ENCODE assay signal across 12 cellular contexts in the genomic region with DNA sequence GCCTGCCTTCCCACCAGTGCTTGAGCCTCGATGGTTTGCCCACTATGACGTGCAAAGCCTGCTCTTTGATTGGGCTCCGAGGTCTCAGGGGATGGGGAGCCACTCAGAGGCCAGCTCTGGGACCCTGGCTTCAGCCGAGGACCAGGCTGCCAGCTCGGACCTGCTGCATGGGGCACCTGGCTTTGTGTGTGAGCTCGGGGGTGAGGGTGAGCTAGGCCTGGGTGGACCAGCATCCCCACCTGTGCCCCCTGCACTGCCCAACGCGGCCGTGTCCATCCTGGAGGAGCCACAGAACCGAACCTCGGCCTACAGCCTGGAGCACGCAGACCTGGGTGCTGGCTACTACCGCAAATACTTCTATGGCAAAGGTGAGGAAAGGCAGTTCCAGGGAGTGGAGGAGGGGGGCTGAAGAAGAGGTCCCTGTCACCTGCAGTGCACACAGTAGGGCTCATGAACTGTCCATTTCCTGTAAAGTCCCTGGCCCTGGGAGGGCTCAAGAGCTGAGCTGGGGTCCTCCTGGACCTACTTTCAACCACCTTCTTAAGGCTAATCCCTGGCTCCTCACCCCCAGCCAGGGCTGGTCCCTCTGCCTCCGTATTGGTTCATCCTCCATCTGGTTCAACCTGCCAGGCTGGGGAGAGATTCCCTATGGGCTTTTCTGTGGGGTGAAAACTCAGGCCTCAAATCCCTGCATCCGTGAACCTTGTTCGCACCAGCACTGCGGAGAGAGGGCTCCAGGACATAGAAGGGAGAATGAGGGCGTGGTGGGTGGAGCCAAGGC. TPM values are rescaled to one million over a fixed set of nuclear protein-coding genes. Genes with fewer than 3 reads are reported as not detected.
DNase-seq lines count a peak whose midpoint lies in the region; ATAC-seq and TF ChIP-seq lines count a peak whose summit lies in the region.
"Had no signal": no experiment of that assay in that cellular context is flagged by ENCODE, and none has a peak within 500 bp of the region (broad histone marks: within the 10 kb centered on the region; RNA-seq: fewer than 3 reads in every experiment).

No MANE protein-coding gene starts in this region.

- 83 to 89% (median 88%) methylated on average over 17 to 18 of the region's 18 CpGs for WGBS in ovary, 3 donors

- DNase-seq in activated naive CD4-positive, alpha-beta T cell treated with anti-CD3 and anti-CD28 coated beads for 36 hours, result no peak
- DNase-seq in activated naive CD4-positive, alpha-beta T cell treated with Interleukin-2 at 50 U/mL for 16 hours, result no peak
- DNase-seq in activated naive CD8-positive, alpha-beta T cell treated with anti-CD3 and anti-CD28 coated beads, Interleukin-2, amount 10 ng/mL, durations not matched to agents 7 days and 5 days, result no peak
- no peak for DNase-seq in lower lobe of right lung
- DNase-seq in tibial artery, result no peak
- DNase-seq in ovary, result no peak
- DNase-seq: amniotic stem cell, foreskin keratinocyte, NCI-H446 treated with DMSO at 0.1 percent for 48 hours had no signal

- TF ChIP-seq CTCF in lower lobe of right lung (IDR thresholded peaks at IDR 0.05) (no peak), tibial artery (IDR thresholded peaks at IDR 0.05) (no peak), ovary (IDR thresholded peaks at IDR 0.05) (no peak)

- intact Hi-C loops in activated naive CD4-positive, alpha-beta T cell treated with anti-CD3 and anti-CD28 coated beads for 36 hours (cut with micrococcal nuclease), result no loop called here
- intact Hi-C loops in lower lobe of right lung (cut with DNase I), result no loop called here
- intact Hi-C loops in tibial artery (cut with DNase I; ENCODE audit: low total_unique reads), result no loop called here
- intact Hi-C loops in ovary (cut with DNase I), result no loop called here

- no peaks in the 10 kb centered on the region for H3K9me3 Mint-ChIP-seq in activated naive CD4-positive, alpha-beta T cell treated with anti-CD3 and anti-CD28 coated beads for 36 hours
- no peaks in the 10 kb centered on the region for H3K9me3 Mint-ChIP-seq in activated naive CD8-positive, alpha-beta T cell treated with anti-CD3 and anti-CD28 coated beads, Interleukin-2, amount 10 ng/mL, durations not matched to agents 7 days and 5 days

- H3K27me3 Mint-ChIP-seq in activated naive CD4-positive, alpha-beta T cell treated with anti-CD3 and anti-CD28 coated beads for 36 hours (ENCODE audit: low read depth), result no peaks in the 10 kb centered on the region
- no peaks in the 10 kb centered on the region for H3K27me3 Mint-ChIP-seq in activated naive CD8-positive, alpha-beta T cell treated with anti-CD3 and anti-CD28 coated beads, Interleukin-2, amount 10 ng/mL, durations not matched to agents 7 days and 5 days

- POLR2A ChIA-PET in activated naive CD8-positive, alpha-beta T cell treated with anti-CD3 and anti-CD28 coated beads, Interleukin-2, amount 10 ng/mL, durations not matched to agents 7 days and 5 days (lab: Charles Lee), result interaction anchor here (9.3 kb wide), 1 partner anchor 11 kb away, joined by 182 read pairs; no protein-coding TSS in a partner anchor

- H3K4me1 ChIP-seq in lower lobe of right lung (peaks cover 63% of the 10 kb centered on the region), tibial artery (peaks cover 0 to 42% (median 27%) of the 10 kb centered on the region in 4 donors), ovary (ENCODE audit: insufficient read depth) (peaks cover 6% of the 10 kb centered on the region)

- CTCF ChIA-PET in activated naive CD4-positive, alpha-beta T cell treated with anti-CD3 and anti-CD28 coated beads for 36 hours (lab: Charles Lee), result interaction anchor here (0.6 kb wide), 1 partner anchor 85 kb away, joined by 3 read pairs; no protein-coding TSS in a partner anchor

- no peak for TF ChIP-seq EP300 in ovary (IDR thresholded peaks at IDR 0.05)

- H3K36me3 ChIP-seq in lower lobe of right lung, result peaks cover 47% of the 10 kb centered on the region
- H3K36me3 ChIP-seq in tibial artery, result peaks cover 2 to 45% (median 22%) of the 10 kb centered on the region in 3 donors
- H3K36me3 ChIP-seq in ovary, result no peaks in the 10 kb centered on the region

- peak overlapping the region; percentile 73 for H3K4me3 Mint-ChIP-seq in activated naive CD4-positive, alpha-beta T cell treated with anti-CD3 and anti-CD28 coated beads for 36 hours
- H3K4me3 Mint-ChIP-seq in activated naive CD8-positive, alpha-beta T cell treated with anti-CD3 and anti-CD28 coated beads, Interleukin-2, amount 10 ng/mL, durations not matched to agents 7 days and 5 days, result peak overlapping the region; percentile 92

- no peak for TF ChIP-seq POLR2A in ovary (IDR thresholded peaks at IDR 0.05)

- H3K27ac ChIP-seq in lower lobe of right lung (peak overlapping the region; percentile 93), tibial artery (no peak overlapping the region), ovary (no peak overlapping the region)
- H3K27ac ChIP-seq: foreskin keratinocyte had no signal

- no peaks in the 10 kb centered on the region for H3K27me3 ChIP-seq in lower lobe of right lung (ENCODE audit: low read depth)
- no peaks in the 10 kb centered on the region for H3K27me3 ChIP-seq in tibial artery
- no peaks in the 10 kb centered on the region for H3K27me3 ChIP-seq in ovary
- H3K27me3 ChIP-seq: foreskin keratinocyte had no signal

- H3K27ac Mint-ChIP-seq in activated naive CD4-positive, alpha-beta T cell treated with anti-CD3 and anti-CD28 coated beads for 36 hours, result peak overlapping the region; percentile 79
- H3K27ac Mint-ChIP-seq in activated naive CD8-positive, alpha-beta T cell treated with anti-CD3 and anti-CD28 coated beads, Interleukin-2, amount 10 ng/mL, durations not matched to agents 7 days and 5 days, result peak overlapping the region; percentile 89

- no peak for ATAC-seq in activated naive CD8-positive, alpha-beta T cell treated with anti-CD3 and anti-CD28 coated beads, Interleukin-2, amount 10 ng/mL, durations not matched to agents 7 days and 5 days (ENCODE audit: low read depth)
- ATAC-seq in lower lobe of right lung (no peak), GM18861 (IDR thresholded peaks at IDR 0.05; ENCODE audit: unreplicated experiment) (no peak), HG03378 (IDR thresholded peaks at IDR 0.05; ENCODE audit: unreplicated experiment) (no peak)
- ATAC-seq: foreskin keratinocyte had no signal

- peak overlapping the region; percentile 95 for H3K4me3 ChIP-seq in lower lobe of right lung
- peak overlapping the region; percentile 12 to 26 for H3K4me3 ChIP-seq in tibial artery
- no peak overlapping the region for H3K4me3 ChIP-seq in ovary

- H3K4me1 Mint-ChIP-seq in activated naive CD4-positive, alpha-beta T cell treated with anti-CD3 and anti-CD28 coated beads for 36 hours (ENCODE audit: low read depth), result peaks cover 57% of the 10 kb centered on the region
- H3K4me1 Mint-ChIP-seq in activated naive CD8-positive, alpha-beta T cell treated with anti-CD3 and anti-CD28 coated beads, Interleukin-2, amount 10 ng/mL, durations not matched to agents 7 days and 5 days, result peaks cover 37% of the 10 kb centered on the region

- H3K9me3 ChIP-seq in lower lobe of right lung, result no peaks in the 10 kb centered on the region
- H3K9me3 ChIP-seq in tibial artery, result no peaks in the 10 kb centered on the region
- H3K9me3 ChIP-seq in ovary, result no peaks in the 10 kb centered on the region

- H3K36me3 Mint-ChIP-seq in activated naive CD4-positive, alpha-beta T cell treated with anti-CD3 and anti-CD28 coated beads for 36 hours (ENCODE audit: low read depth), result peaks cover 45% of the 10 kb centered on the region
- peaks cover 21% of the 10 kb centered on the region for H3K36me3 Mint-ChIP-seq in activated naive CD8-positive, alpha-beta T cell treated with anti-CD3 and anti-CD28 coated beads, Interleukin-2, amount 10 ng/mL, durations not matched to agents 7 days and 5 days

RNA-seq across cellular contexts. Expression of a gene that starts 3.5 kb away (rescaled TPM):
- 100 to 1,000 TPM; 146 to 150 TPM for total RNA-seq in activated naive CD4-positive, alpha-beta T cell treated with anti-CD3 and anti-CD28 coated beads for 36 hours
- total RNA-seq in activated naive CD8-positive, alpha-beta T cell treated with anti-CD3 and anti-CD28 coated beads, Interleukin-2, amount 10 ng/mL, durations not matched to agents 7 days and 5 days, result 100 to 1,000 TPM; 245 to 266 TPM
- 102 TPM for total RNA-seq in lower lobe of right lung
- 10 to 100 TPM; 15.0 to 48.2 (median 42.6) TPM for total RNA-seq in ovary
- polyA plus RNA-seq in ovary, result 10 to 100 TPM; 10.0 to 26.7 TPM

RNA-seq across cellular contexts. Expression of a gene that starts 21.3 kb away (rescaled TPM):
- total RNA-seq in activated naive CD4-positive, alpha-beta T cell treated with anti-CD3 and anti-CD28 coated beads for 36 hours, result 10 to 100 TPM; 66.9 to 68.5 TPM
- total RNA-seq in activated naive CD8-positive, alpha-beta T cell treated with anti-CD3 and anti-CD28 coated beads, Interleukin-2, amount 10 ng/mL, durations not matched to agents 7 days and 5 days, result 100 to 1,000 TPM; 112 to 117 TPM
- 68.9 TPM for total RNA-seq in lower lobe of right lung
- total RNA-seq in ovary, result 100 to 1,000 TPM in 1 of 7 donors, 10 to 100 TPM in 6; 50.8 to 102 (median 91.6) TPM
- 10 to 100 TPM; 52.0 to 55.0 TPM for polyA plus RNA-seq in ovary

RNA-seq across cellular contexts. Expression of a gene that starts 25.8 kb away (rescaled TPM):
- total RNA-seq in activated naive CD4-positive, alpha-beta T cell treated with anti-CD3 and anti-CD28 coated beads for 36 hours, result 10 to 100 TPM; 21.6 to 24.7 TPM
- total RNA-seq in activated naive CD8-positive, alpha-beta T cell treated with anti-CD3 and anti-CD28 coated beads, Interleukin-2, amount 10 ng/mL, durations not matched to agents 7 days and 5 days, result 10 to 100 TPM; 57.2 to 60.2 TPM
- total RNA-seq in lower lobe of right lung (32.4 TPM), ovary (10 to 100 TPM; 10.6 to 42.1 (median 28.2) TPM)
- 10 to 100 TPM in 1 of 2 donors, 1 to 10 TPM in 1; 3.3 to 14.8 TPM for polyA plus RNA-seq in ovary

RNA-seq across cellular contexts. Expression of a gene that starts 27.4 kb away (rescaled TPM):
- total RNA-seq in activated naive CD4-positive, alpha-beta T cell treated with anti-CD3 and anti-CD28 coated beads for 36 hours, result 10 to 100 TPM; 28.9 to 32.7 TPM
- 10 to 100 TPM; 69.9 to 73.1 TPM for total RNA-seq in activated naive CD8-positive, alpha-beta T cell treated with anti-CD3 and anti-CD28 coated beads, Interleukin-2, amount 10 ng/mL, durations not matched to agents 7 days and 5 days
- total RNA-seq in lower lobe of right lung (113 TPM), ovary (10 to 100 TPM; 23.2 to 51.9 (median 46.0) TPM)
- polyA plus RNA-seq in ovary, result 10 to 100 TPM in 1 of 2 donors, 1 to 10 TPM in 1; 6.7 to 27.9 TPM

RNA-seq across cellular contexts. Expression of a gene that starts 45.8 kb away (rescaled TPM):
- under 1 TPM in 1 of 2 experiments, not detected in 1; 0.35 TPM for total RNA-seq in activated naive CD4-positive, alpha-beta T cell treated with anti-CD3 and anti-CD28 coated beads for 36 hours
- total RNA-seq in activated naive CD8-positive, alpha-beta T cell treated with anti-CD3 and anti-CD28 coated beads, Interleukin-2, amount 10 ng/mL, durations not matched to agents 7 days and 5 days, result 1 to 10 TPM in 1 of 2 experiments, under 1 TPM in 1; 0.96 to 1.0 TPM
- 1.7 TPM for total RNA-seq in lower lobe of right lung
- total RNA-seq in ovary, result 1 to 10 TPM in 3 of 7 donors, under 1 TPM in 4; 0.65 to 4.0 (median 0.95) TPM
- polyA plus RNA-seq in ovary, result 1 to 10 TPM in 1 of 2 donors, not detected in 1; 1.5 TPM
- total RNA-seq: H4 had no signal
